In the genomic region with DNA sequence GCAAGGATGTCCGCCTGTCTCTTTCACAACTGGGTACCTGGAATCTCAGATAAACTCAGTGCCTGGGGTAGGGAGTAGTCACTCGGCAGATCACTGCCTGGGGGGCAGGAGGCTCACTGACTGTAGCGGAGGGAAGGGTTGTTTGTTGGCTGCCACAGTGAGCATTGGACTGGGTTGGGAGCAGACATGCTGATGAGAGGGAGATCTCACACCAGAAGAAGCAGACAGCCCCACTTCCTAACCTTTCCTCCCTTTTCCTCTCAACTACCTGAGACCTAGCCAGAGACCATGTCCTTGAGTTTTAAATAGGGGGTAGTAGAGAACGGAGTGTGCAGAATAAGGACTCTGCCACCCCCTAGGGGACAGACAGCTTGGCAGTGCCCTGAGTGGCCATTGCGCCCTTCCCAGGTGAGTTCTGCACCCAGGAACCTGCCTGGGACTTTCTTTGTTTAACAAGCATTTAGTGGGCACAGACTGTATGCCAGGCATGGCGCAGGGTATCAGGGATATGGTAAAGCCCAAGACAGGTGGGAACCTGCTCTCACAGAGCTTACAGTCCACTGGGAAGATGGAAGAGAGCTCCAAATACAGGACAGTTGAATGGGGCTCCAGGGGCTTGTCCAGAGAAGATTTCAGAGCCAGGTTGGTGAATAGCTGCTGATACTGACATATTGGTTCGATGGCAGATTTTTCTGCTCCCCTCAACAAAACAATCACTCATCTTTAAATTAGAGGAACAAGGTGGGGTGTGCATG, we compare ENCODE assay signal across 8 cellular contexts.
DNase-seq lines count a peak whose midpoint lies in the region; ATAC-seq and TF ChIP-seq lines count a peak whose summit lies in the region.

No MANE protein-coding gene starts in this region.

- H3K9me3 ChIP-seq in mucosa of rectum (ENCODE audit: control insufficient read depth in 2 of 2, low read length in 2 of 2), result no peaks in the 10 kb centered on the region

- H3K4me1 ChIP-seq in mucosa of rectum (ENCODE audit: control insufficient read depth in 2 of 2, insufficient read depth in 2 of 2, low read length in 2 of 2), result peaks cover 20 to 27% of the 10 kb centered on the region in 2 donors

- peaks cover 0 to 2% of the 10 kb centered on the region in 2 donors for H3K27me3 ChIP-seq in mucosa of rectum (ENCODE audit: control insufficient read depth in 2 of 2, insufficient read depth in 2 of 2, low read length in 2 of 2)

- H3K27ac ChIP-seq in coronary artery (peak overlapping the region; percentile 99), mucosa of rectum (ENCODE audit: low read depth in 2 of 2, low read length in 2 of 2) (peak overlapping the region; percentile 86 to 90)

- DNase-seq in NOMO-1 treated with DMSO at 0.1 percent for 48 hours (lab: John Stamatoyannopoulos, UW; ENCODE audit: unreplicated experiment), result peak; percentile 18
- no peak for DNase-seq in NOMO-1 treated with dmso at 0.1 percent for 144 hours (lab: John Stamatoyannopoulos, UW; ENCODE audit: unreplicated experiment)
- peak; percentile 32 for DNase-seq in NCI-H748 treated with DMSO at 0.1 percent for 48 hours (lab: John Stamatoyannopoulos, UW)
- DNase-seq in coronary artery (ENCODE audit: low spot score), result no peak
- DNase-seq in stimulated activated CD4-positive, alpha-beta T cell treated with anti-CD3 and anti-CD28 coated beads, Interleukin-4, amount 100 ng/mL, for 1 hour, result no peak
- no peak for DNase-seq in activated CD4-positive, alpha-beta T cell treated with anti-CD3 and anti-CD28 coated beads, Interleukin-2, amount 50 U/mL, for 4 hours

- peak; percentile 51 for TF ChIP-seq CTCF in coronary artery (IDR thresholded peaks at IDR 0.05)

- ATAC-seq in HG02973 (IDR thresholded peaks at IDR 0.05; ENCODE audit: unreplicated experiment), result no peak

- no peaks in the 10 kb centered on the region for H3K36me3 ChIP-seq in mucosa of rectum (ENCODE audit: control insufficient read depth in 2 of 2, insufficient read depth in 2 of 2, low read length in 2 of 2)

- H3K4me3 ChIP-seq in coronary artery (peak overlapping the region; percentile 65), mucosa of rectum (ENCODE audit: low read length in 2 of 2) (peak overlapping the region; percentile 45 to 51)

- peak overlapping the region; percentile 54 to 74 for H3K9ac ChIP-seq in mucosa of rectum (ENCODE audit: low read depth in 1 of 2, low read length in 2 of 2)

Comparison
In these comparisons a context has a peak if more than half of its experiments do, and no peak if none do; other contexts are left out.
1. DNase-seq: peak in NOMO-1 treated with DMSO at 0.1 percent for 48 hours (single experiment) and NCI-H748 treated with DMSO at 0.1 percent for 48 hours (single experiment); none in NOMO-1 treated with dmso at 0.1 percent for 144 hours (single experiment), coronary artery (single experiment), stimulated activated CD4-positive, alpha-beta T cell treated with anti-CD3 and anti-CD28 coated beads, Interleukin-4, amount 100 ng/mL, for 1 hour (single experiment) and activated CD4-positive, alpha-beta T cell treated with anti-CD3 and anti-CD28 coated beads, Interleukin-2, amount 50 U/mL, for 4 hours (0 of 2).